ENCODE assay signal across 10 cellular contexts in the genomic region with DNA sequence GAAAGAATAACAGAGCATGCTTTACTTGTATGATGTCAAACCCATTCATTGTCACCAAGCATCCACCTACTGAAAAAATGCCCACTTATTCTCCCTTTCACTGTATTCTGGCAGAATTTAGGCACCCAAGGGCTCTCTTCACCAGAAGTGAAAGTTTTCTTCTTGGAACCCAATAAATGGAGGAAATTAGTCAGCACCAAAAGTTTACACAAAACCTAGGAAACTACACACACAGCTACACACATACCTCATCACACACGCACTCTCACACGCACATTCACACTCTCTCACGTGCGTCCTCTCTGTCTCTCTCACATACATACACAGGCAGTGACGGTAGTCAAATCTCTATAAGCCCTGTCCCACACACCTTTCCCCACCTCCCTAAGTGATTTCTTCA. TPM values are rescaled to one million over a fixed set of nuclear protein-coding genes. Genes with fewer than 3 reads are reported as not detected.
DNase-seq lines count a peak whose midpoint lies in the region; ATAC-seq lines count a peak whose summit lies in the region.
"Had no signal": no experiment of that assay in that cellular context is flagged by ENCODE, and none has a peak within 500 bp of the region (broad histone marks: within the 10 kb centered on the region; RNA-seq: fewer than 3 reads in every experiment).

No MANE protein-coding gene starts in this region.

- peaks cover 0 to 6% (median 3%) of the 10 kb centered on the region in 5 donors for H3K27me3 Mint-ChIP-seq in naive thymus-derived CD4-positive, alpha-beta T cell

- H3K4me1 Mint-ChIP-seq in naive thymus-derived CD4-positive, alpha-beta T cell: peaks cover 0 to 10% (median 0%) of the 10 kb centered on the region in 7 donors

- H3K9me3 ChIP-seq in naive thymus-derived CD4-positive, alpha-beta T cell (ENCODE audit: control insufficient read depth in 2 of 3, low read length in 3 of 3): no peaks in the 10 kb centered on the region

- H3K36me3 ChIP-seq in naive thymus-derived CD4-positive, alpha-beta T cell (ENCODE audit: control insufficient read depth in 2 of 3, insufficient read depth in 3 of 3, low read length in 3 of 3): no peaks in the 10 kb centered on the region

- H3K9me3 Mint-ChIP-seq in naive thymus-derived CD4-positive, alpha-beta T cell: no peaks in the 10 kb centered on the region

- H3K27ac ChIP-seq in naive thymus-derived CD4-positive, alpha-beta T cell (ENCODE audit: low read depth, low read length): no peak overlapping the region

- no peaks in the 10 kb centered on the region for H3K27me3 ChIP-seq in naive thymus-derived CD4-positive, alpha-beta T cell (ENCODE audit: control insufficient read depth in 2 of 2, insufficient read depth in 2 of 2, low read length in 2 of 2)

- POLR2A ChIA-PET in naive thymus-derived CD4-positive, alpha-beta T cell (lab: Charles Lee): no interaction called here

- peak; percentile 86 for ATAC-seq in GM18867 (IDR thresholded peaks at IDR 0.05; ENCODE audit: unreplicated experiment)
- peak; percentile 80 for ATAC-seq in HG03565 (IDR thresholded peaks at IDR 0.05; ENCODE audit: unreplicated experiment)
- peak; percentile 46 for ATAC-seq in naive thymus-derived CD4-positive, alpha-beta T cell
- no peak for ATAC-seq in left ventricle myocardium superior
- no peak for ATAC-seq in Right ventricle myocardium superior (ENCODE audit: poor library complexity)

- CTCF ChIA-PET in naive thymus-derived CD4-positive, alpha-beta T cell (lab: Charles Lee): no interaction called here

- intact Hi-C loops in naive thymus-derived CD4-positive, alpha-beta T cell (cut with micrococcal nuclease): loop anchor here in 1 of 2 donors (1.0 kb wide), 3 partner anchors 13 to 37 kb away; no protein-coding TSS in a partner anchor
- intact Hi-C loops in left ventricle myocardium superior (cut with micrococcal nuclease): no loop called here
- intact Hi-C loops in Right ventricle myocardium superior (cut with DNase I): no loop called here

- peak; percentile 23 for DNase-seq in H4 (ENCODE audit: low spot score)
- peak in 1 of 9 donors; percentile 42 for DNase-seq in naive thymus-derived CD4-positive, alpha-beta T cell
- DNase-seq in NCI-H510A (lab: John Stamatoyannopoulos, UW): no peak
- no peak for DNase-seq in left ventricle myocardium superior
- no peak for DNase-seq in Right ventricle myocardium superior
- no peak for DNase-seq in NCI-H69 (lab: John Stamatoyannopoulos, UW)
- DNase-seq: caudate nucleus had no signal

- peaks cover 0 to 47% (median 0%) of the 10 kb centered on the region in 5 donors for H3K36me3 Mint-ChIP-seq in naive thymus-derived CD4-positive, alpha-beta T cell

- H3K4me3 Mint-ChIP-seq in naive thymus-derived CD4-positive, alpha-beta T cell: peak overlapping the region in 1 of 10 donors; percentile 12

- H3K4me1 ChIP-seq in naive thymus-derived CD4-positive, alpha-beta T cell (ENCODE audit: control insufficient read depth in 2 of 2, insufficient read depth in 2 of 2, low read length in 2 of 2): no peaks in the 10 kb centered on the region

- peak overlapping the region in 2 of 9 donors; percentile 10 to 23 for H3K27ac Mint-ChIP-seq in naive thymus-derived CD4-positive, alpha-beta T cell

- H3K4me3 ChIP-seq in naive thymus-derived CD4-positive, alpha-beta T cell (ENCODE audit: low read length): no peak overlapping the region

RNA-seq across cellular contexts. Expression of gene MCOLN2, which starts 37.6 kb away (rescaled TPM):
- 2.3 and 2.6 TPM in 2 replicates for total RNA-seq in H4 (2014; rRNA removed; shearing (Covaris generic))
- 10 to 100 TPM in 2 of 5 experiments, 1 to 10 TPM in 3; 2.5 to 35.7 (median 3.1) TPM for total RNA-seq in naive thymus-derived CD4-positive, alpha-beta T cell
- polyA plus RNA-seq in naive thymus-derived CD4-positive, alpha-beta T cell: under 1 TPM in 1 of 2 donors, not detected in 1; 0.41 TPM
- 0.52 TPM for total RNA-seq in left ventricle myocardium superior
- total RNA-seq in Right ventricle myocardium superior: 0.27 TPM
- total RNA-seq: skeletal muscle tissue had no signal

Comparison
In these comparisons a context has a peak if more than half of its experiments do, and no peak if none do; other contexts are left out.
1. ATAC-seq: peak in GM18867 (single experiment), HG03565 (single experiment) and naive thymus-derived CD4-positive, alpha-beta T cell (single experiment); none in left ventricle myocardium superior (single experiment) and Right ventricle myocardium superior (single experiment).